ENCODE assay signal across 9 cellular contexts in genomic region chr17:43645765-43646481, GRCh38. TPM values are rescaled to one million over a fixed set of nuclear protein-coding genes. Genes with fewer than 3 reads are reported as not detected.
DNase-seq lines count a peak whose midpoint lies in the region; ATAC-seq and TF ChIP-seq lines count a peak whose summit lies in the region.
"Had no signal": no experiment of that assay in that cellular context is flagged by ENCODE, and none has a peak within 500 bp of the region (broad histone marks: within the 10 kb centered on the region; RNA-seq: fewer than 3 reads in every experiment).

No MANE protein-coding gene starts in this region.

- WGBS in heart left ventricle, 4 donors, result 2 to 5% (median 4%) methylated on average over 27 to 72 of the region's 72 CpGs

- in situ Hi-C loops in GM13976 (cut with MboI; ENCODE audit: low sequenced_read_pairs, unreplicated experiment), result no loop called here

- H3K9me3 ChIP-seq in CD8-positive, alpha-beta T cell (ENCODE audit: low read length), result no peaks in the 10 kb centered on the region
- no peaks in the 10 kb centered on the region for H3K9me3 ChIP-seq in heart left ventricle

- H3K27me3 ChIP-seq in CD8-positive, alpha-beta T cell (ENCODE audit: insufficient read depth, low read length), result no peaks in the 10 kb centered on the region
- peaks cover 0 to 10% (median 0%) of the 10 kb centered on the region in 9 donors for H3K27me3 ChIP-seq in heart left ventricle

- H3K9me3 Mint-ChIP-seq in CD8-positive, alpha-beta T cell, result no peaks in the 10 kb centered on the region
- H3K9me3 Mint-ChIP-seq in activated naive CD4-positive, alpha-beta T cell treated with anti-CD3 and anti-CD28 coated beads for 36 hours, result no peaks in the 10 kb centered on the region

- H3K4me1 Mint-ChIP-seq in CD8-positive, alpha-beta T cell (ENCODE audit: low read depth), result peaks cover 18% of the 10 kb centered on the region
- H3K4me1 Mint-ChIP-seq in activated naive CD4-positive, alpha-beta T cell treated with anti-CD3 and anti-CD28 coated beads for 36 hours (ENCODE audit: low read depth), result peaks cover 23% of the 10 kb centered on the region

- CTCF ChIA-PET in CD8-positive, alpha-beta T cell (lab: Charles Lee), result interaction anchor here (1.0 to 2.7 kb wide), 3 partner anchors 14 to 72 kb away, joined by 3 to 16 read pairs (median 3); no protein-coding TSS in a partner anchor
- CTCF ChIA-PET in activated naive CD4-positive, alpha-beta T cell treated with anti-CD3 and anti-CD28 coated beads for 36 hours (lab: Charles Lee), result no interaction called here

- no peak overlapping the region for H3K27ac ChIP-seq in CD8-positive, alpha-beta T cell (ENCODE audit: low read depth, low read length)
- H3K27ac ChIP-seq in heart left ventricle, result peak overlapping the region; percentile 81 to 97 (median 90)

- no peaks in the 10 kb centered on the region for H3K36me3 Mint-ChIP-seq in CD8-positive, alpha-beta T cell
- H3K36me3 Mint-ChIP-seq in activated naive CD4-positive, alpha-beta T cell treated with anti-CD3 and anti-CD28 coated beads for 36 hours (ENCODE audit: low read depth), result no peaks in the 10 kb centered on the region

- H3K4me3 ChIP-seq in CD8-positive, alpha-beta T cell (ENCODE audit: low read depth, low read length), result peak overlapping the region; percentile 30
- H3K4me3 ChIP-seq in heart left ventricle, result peak overlapping the region in 11 of 12 donors; percentile 19 to 60 (median 52)

- TF ChIP-seq POLR2A in heart left ventricle (IDR thresholded peaks at IDR 0.05), result peak in 1 of 2 donors; percentile 51

- POLR2A ChIA-PET in CD8-positive, alpha-beta T cell (lab: Charles Lee), result no interaction called here

- H3K36me3 ChIP-seq in CD8-positive, alpha-beta T cell (ENCODE audit: insufficient read depth, low read length), result no peaks in the 10 kb centered on the region
- no peaks in the 10 kb centered on the region for H3K36me3 ChIP-seq in heart left ventricle

- H3K27ac Mint-ChIP-seq in CD8-positive, alpha-beta T cell, result peak overlapping the region; percentile 32
- H3K27ac Mint-ChIP-seq in activated naive CD4-positive, alpha-beta T cell treated with anti-CD3 and anti-CD28 coated beads for 36 hours, result no peak overlapping the region

- intact Hi-C loops in CD8-positive, alpha-beta T cell (cut with DNase I, micrococcal nuclease), result no loop called here
- intact Hi-C loops in activated naive CD4-positive, alpha-beta T cell treated with anti-CD3 and anti-CD28 coated beads for 36 hours (cut with micrococcal nuclease), result no loop called here
- intact Hi-C loops in heart left ventricle (cut with DNase I), result loop anchor here in 4 of 10 donors (2.0 to 5.0 kb wide), 3 partner anchors 53 to 67 kb away; no protein-coding TSS in a partner anchor

- peaks cover 16% of the 10 kb centered on the region for H3K27me3 Mint-ChIP-seq in CD8-positive, alpha-beta T cell (ENCODE audit: low read depth)
- peaks cover 16% of the 10 kb centered on the region for H3K27me3 Mint-ChIP-seq in activated naive CD4-positive, alpha-beta T cell treated with anti-CD3 and anti-CD28 coated beads for 36 hours (ENCODE audit: low read depth)

- peak overlapping the region; percentile 55 for H3K4me3 Mint-ChIP-seq in CD8-positive, alpha-beta T cell
- H3K4me3 Mint-ChIP-seq in activated naive CD4-positive, alpha-beta T cell treated with anti-CD3 and anti-CD28 coated beads for 36 hours, result peak overlapping the region; percentile 59

- DNase-seq in CD8-positive, alpha-beta T cell, result peak in 3 of 7 experiments; percentile 6 to 21 (median 11)
- DNase-seq in activated naive CD4-positive, alpha-beta T cell treated with anti-CD3 and anti-CD28 coated beads for 36 hours, result peak; percentile 33
- DNase-seq in heart left ventricle, result peak; percentile 87 to 91 (median 89)
- DNase-seq in pulmonary artery endothelial cell (ENCODE audit: low read depth, low spot score), result peak; percentile 19
- no peak for DNase-seq in activated gamma-delta T cell (lab: John Stamatoyannopoulos, UW)
- DNase-seq in MV-4-11 (lab: John Stamatoyannopoulos, UW), result no peak
- DNase-seq in GM13976 (ENCODE audit: low spot score), result no peak
- no peak for DNase-seq in NCI-H1694 treated with DMSO at 0.1 percent for 48 hours (lab: John Stamatoyannopoulos, UW)
- DNase-seq: NK-92 treated with Interleukin-12 subunit alpha and Interleukin-12 subunit beta, amount 100 ng/mL, for 24 hours had no signal

- ATAC-seq in CD8-positive, alpha-beta T cell, result peak; percentile 51
- ATAC-seq in heart left ventricle, result peak; percentile 35 to 88 (median 80)

- peaks cover 1% of the 10 kb centered on the region for H3K4me1 ChIP-seq in CD8-positive, alpha-beta T cell (ENCODE audit: insufficient read depth, low read length)
- peaks cover 0 to 69% (median 49%) of the 10 kb centered on the region in 12 donors for H3K4me1 ChIP-seq in heart left ventricle

- TF ChIP-seq CTCF in CD8-positive, alpha-beta T cell (IDR thresholded peaks at IDR 0.05), result no peak
- TF ChIP-seq CTCF in heart left ventricle (IDR thresholded peaks at IDR 0.05), result peak in 4 of 12 donors; percentile 21 to 45 (median 36)
- TF ChIP-seq CTCF in GM13976 (IDR thresholded peaks at IDR 0.05; ENCODE audit: borderline replicate concordance, control extremely low read depth, extremely low read depth, insufficient read depth, missing control alignments), result no peak

RNA-seq across cellular contexts. Expression of gene MEOX1, which starts 15.8 kb away (rescaled TPM):
- total RNA-seq in CD8-positive, alpha-beta T cell, result under 1 TPM; 0.11 to 0.36 TPM
- total RNA-seq in activated naive CD4-positive, alpha-beta T cell treated with anti-CD3 and anti-CD28 coated beads for 36 hours, result under 1 TPM; 0.12 to 0.17 TPM
- total RNA-seq in heart left ventricle, result 10 to 100 TPM in 8 of 9 donors, 1 to 10 TPM in 1; 9.7 to 24.0 (median 16.1) TPM
- 10 to 100 TPM; 11.6 to 17.0 TPM for polyA plus RNA-seq in heart left ventricle
- total RNA-seq in pulmonary artery endothelial cell, result not detected in 2 replicates

Comparison
In these comparisons a context has a peak if more than half of its experiments do, and no peak if none do; other contexts are left out.
1. DNase-seq: peak in activated naive CD4-positive, alpha-beta T cell treated with anti-CD3 and anti-CD28 coated beads for 36 hours (single experiment), heart left ventricle (5 of 5) and pulmonary artery endothelial cell (single experiment); none in activated gamma-delta T cell (single experiment), MV-4-11 (single experiment), GM13976 (single experiment) and NCI-H1694 treated with DMSO at 0.1 percent for 48 hours (single experiment).
2. RNA of gene MEOX1, which starts 15.8 kb away (total RNA-seq): 9.7 to 24.0 TPM in heart left ventricle; 0.11 to 0.36 TPM in CD8-positive, alpha-beta T cell, 0.12 to 0.17 TPM in activated naive CD4-positive, alpha-beta T cell treated with anti-CD3 and anti-CD28 coated beads for 36 hours and not detected in pulmonary artery endothelial cell; every median in the first group is over 4 times any median in the second.